In the genomic region with DNA sequence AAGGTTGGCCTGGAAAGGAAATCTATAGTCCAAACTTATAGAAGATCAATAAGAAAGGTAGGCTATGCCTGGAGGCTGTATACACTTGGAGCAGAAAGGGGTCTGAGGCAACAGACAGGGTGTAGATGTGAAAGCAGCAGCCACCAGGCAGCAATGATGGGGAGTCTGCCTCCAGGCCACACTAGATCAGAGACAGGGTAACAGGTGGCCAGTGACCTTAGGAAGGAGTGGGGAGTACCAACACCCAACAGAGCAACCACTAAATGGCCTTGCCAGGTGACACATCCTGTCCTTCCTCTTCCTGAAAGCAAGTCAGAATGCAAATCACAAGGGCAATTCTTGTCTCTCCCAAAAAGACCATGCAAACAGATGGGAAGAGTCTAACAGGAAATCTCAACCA, we compare ENCODE assay signal across 29 cellular contexts. TPM values are rescaled to one million over a fixed set of nuclear protein-coding genes. Genes with fewer than 3 reads are reported as not detected.
"Had no signal": no experiment of that assay in that cellular context is flagged by ENCODE, and none has a peak within 500 bp of the region (broad histone marks: within the 10 kb centered on the region; RNA-seq: fewer than 3 reads in every experiment).

No MANE protein-coding gene starts in this region.

- H3K4me3 ChIP-seq: ascending aorta, cardiac muscle cell, MG63, SJCRH30, SK-N-MC had no signal

- DNase-seq: activated CD4-positive, alpha-beta T cell treated with anti-CD3 and anti-CD28 coated beads for 1 hour; activated CD4-positive, alpha-beta T cell treated with anti-CD3 and anti-CD28 coated beads for 48 hours; activated CD4-positive, CD25-positive, alpha-beta regulatory T cell; activated CD8-positive, alpha-beta T cell treated with anti-CD3 and anti-CD28 coated beads for 36 hours; activated effector memory CD4-positive, alpha-beta T cell treated with anti-CD3 and anti-CD28 coated beads, Interleukin-2, amount 50 U/mL, for 16 hours; activated naive CD4-positive, alpha-beta T cell; activated naive CD4-positive, alpha-beta T cell treated with anti-CD3 and anti-CD28 coated beads, Interleukin-2, amount 50 U/mL, for 16 hours; activated naive CD8-positive, alpha-beta T cell treated with anti-CD3 and anti-CD28 coated beads for 36 hours; activated T-cell treated with anti-CD3 and anti-CD28 coated beads, Interleukin-2, amount 50 U/mL, for 1 hour; activated T-cell treated with anti-CD3 and anti-CD28 coated beads, Interleukin-2, amount 50 U/mL, for 72 hours; amniotic stem cell; MG63; NCI-H1048; NCI-H1105 treated with DMSO at 0.1 percent for 48 hours; NCI-H1436; NCI-H1694; NCI-H1930; NCI-H2081 treated with DMSO at 0.1 percent for 48 hours; NCI-H345; NCI-H524 treated with DMSO at 0.1 percent for 48 hours; OCI-M1; SHP77; SJCRH30; T1000; WERI-Rb-1 had no signal

- H3K4me1 ChIP-seq: ascending aorta, SJCRH30 had no signal

- H3K36me3 ChIP-seq: ascending aorta, cardiac muscle cell, MG63, SJCRH30, WERI-Rb-1 had no signal

- H3K27ac ChIP-seq: ascending aorta, cardiac muscle cell, SJCRH30, SK-N-MC, WERI-Rb-1 had no signal

- H3K27me3 ChIP-seq: ascending aorta, cardiac muscle cell, MG63, SJCRH30 had no signal

- ATAC-seq: activated CD8-positive, alpha-beta T cell treated with anti-CD3 and anti-CD28 coated beads for 36 hours; activated T-cell treated with anti-CD3 and anti-CD28 coated beads, Interleukin-2, amount 50 U/mL, for 72 hours; activated T-helper 17 cell treated with anti-CD3 and anti-CD28 coated beads, Interleukin-2, amount 50 U/mL, for 72 hours had no signal

- H3K9me3 ChIP-seq: ascending aorta, MG63, SJCRH30 had no signal

RNA-seq across cellular contexts. Expression of gene NID2, which starts 46.4 kb away (rescaled TPM):
- total RNA-seq: activated naive CD8-positive, alpha-beta T cell treated with anti-CD3 and anti-CD28 coated beads for 36 hours had no signal
